Comparison of ENCODE assay signal across 11 cellular contexts in the genomic region with DNA sequence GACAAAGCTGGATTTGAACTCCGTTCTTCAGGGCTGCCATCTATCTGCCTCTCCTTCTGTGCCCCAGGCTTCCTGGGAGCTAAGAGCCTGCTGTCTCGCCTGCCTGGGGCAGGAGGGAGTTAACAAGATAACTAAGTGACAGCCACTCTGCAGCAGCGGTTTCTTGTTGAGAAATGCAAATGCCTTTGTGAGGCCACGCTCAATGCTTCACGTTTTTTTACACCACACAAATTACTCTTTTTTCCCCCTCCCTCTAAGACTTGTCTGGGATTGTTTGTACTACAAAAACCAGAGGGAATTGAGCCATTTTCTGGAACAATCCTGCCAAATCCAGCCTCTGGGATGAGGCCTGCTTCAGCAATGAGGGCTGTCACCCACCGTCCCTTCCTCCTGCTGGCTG.
DNase-seq lines count a peak whose midpoint lies in the region; TF ChIP-seq lines count a peak whose summit lies in the region.
"Had no signal": no experiment of that assay in that cellular context is flagged by ENCODE, and none has a peak within 500 bp of the region (broad histone marks: within the 10 kb centered on the region; RNA-seq: fewer than 3 reads in every experiment).

No MANE protein-coding gene starts in this region.

- no peaks in the 10 kb centered on the region for H3F3A ChIP-seq in MM.1S (ENCODE audit: insufficient read depth, low read length)

- no peak overlapping the region for H3K14ac ChIP-seq in neuronal stem cell (ENCODE audit: low read length)

- H3K9ac ChIP-seq in neuronal stem cell (ENCODE audit: low read depth, low read length, poor library complexity) (no peak overlapping the region), MM.1S (ENCODE audit: low read length) (no peak overlapping the region)

- H3K36me3 ChIP-seq in neuronal stem cell (replicated peaks in 1 of 2; ENCODE audit: control insufficient read depth in 2 of 2, insufficient read depth in 2 of 2, low read length in 2 of 2) (no peaks in the 10 kb centered on the region), MM.1S (replicated peaks; ENCODE audit: insufficient read depth, low read length) (no peaks in the 10 kb centered on the region)
- H3K36me3 ChIP-seq: right lobe of liver had no signal

- H2BK15ac ChIP-seq in neuronal stem cell (ENCODE audit: low read length): no peak overlapping the region

- DNase-seq in ELR (ENCODE audit: low read depth) (peak; percentile 71), RPMI7951 (ENCODE audit: low read depth) (peak; percentile 60), fibroblast of peridontal ligament (ENCODE audit: extremely low read depth) (peak; percentile 97), neuronal stem cell (ENCODE audit: low spot score) (no peak), LoVo (ENCODE audit: low spot score) (no peak), NOMO-1 treated with DMSO at 0.1 percent for 48 hours (lab: John Stamatoyannopoulos, UW; ENCODE audit: unreplicated experiment) (no peak), erythroblast (lab: John Stamatoyannopoulos, UW) (no peak), MM.1S (no peak)
- DNase-seq: foreskin melanocyte, NCI-H1436, right lobe of liver had no signal

- whole genome bisulfite sequencing in neuronal stem cell (ENCODE audit: extremely low coverage in 2 of 2, insufficient read length in 2 of 2, insufficient replicate concordance in 1 of 2), 2 donors: no CpG with 5 or more reads among the region's 6 CpGs

- no peak overlapping the region for H2BK5ac ChIP-seq in neuronal stem cell (ENCODE audit: low read length)

- H3K23ac ChIP-seq in neuronal stem cell (ENCODE audit: low read depth, low read length, poor library complexity): no peak overlapping the region

- H3K4me1 ChIP-seq in neuronal stem cell (ENCODE audit: control insufficient read depth in 2 of 2, insufficient read depth in 1 of 2, low read depth in 1 of 2, low read length in 2 of 2) (peaks cover 0 to 5% of the 10 kb centered on the region in 2 donors), MM.1S (ENCODE audit: low read length) (no peaks in the 10 kb centered on the region)
- H3K4me1 ChIP-seq: right lobe of liver had no signal

- no peak overlapping the region for H2AK5ac ChIP-seq in neuronal stem cell (ENCODE audit: low read depth, low read length)

- no peak overlapping the region for H2BK120ac ChIP-seq in neuronal stem cell (ENCODE audit: low read depth, low read length)

- H4K8ac ChIP-seq in neuronal stem cell (ENCODE audit: low read depth, low read length): no peak overlapping the region

- no peak overlapping the region for H3K27ac ChIP-seq in neuronal stem cell (replicated peaks; ENCODE audit: low read length)
- no peak overlapping the region for H3K27ac ChIP-seq in MM.1S (ENCODE audit: low read length)
- H3K27ac ChIP-seq: right lobe of liver had no signal

- H3K27me3 ChIP-seq in neuronal stem cell (ENCODE audit: control insufficient read depth in 3 of 3, insufficient read depth in 3 of 3, low read depth in 1 of 3, low read length in 3 of 3) (peaks cover 0 to under 1% (median 0%) of the 10 kb centered on the region in 3 experiments), MM.1S (replicated peaks; ENCODE audit: insufficient read depth, low read length) (peaks cover 90% of the 10 kb centered on the region)
- H3K27me3 ChIP-seq: right lobe of liver had no signal

- TF ChIP-seq CTCF in MM.1S (IDR thresholded peaks at IDR 0.05; ENCODE audit: low read length): no peak

- no peaks in the 10 kb centered on the region for H3K9me2 ChIP-seq in MM.1S (replicated peaks; ENCODE audit: insufficient read depth, low read length)

- no peaks in the 10 kb centered on the region for H3K79me1 ChIP-seq in neuronal stem cell (ENCODE audit: low read depth, low read length)

- H3K4ac ChIP-seq in neuronal stem cell (ENCODE audit: low read length): no peak overlapping the region

- H3K79me2 ChIP-seq in MM.1S (ENCODE audit: low read length): no peaks in the 10 kb centered on the region

- H2BK12ac ChIP-seq in neuronal stem cell (ENCODE audit: low read length): no peak overlapping the region

- H2AFZ ChIP-seq in neuronal stem cell (ENCODE audit: low read length): peak overlapping the region; percentile 39
- H2AFZ ChIP-seq in MM.1S (ENCODE audit: low read length): no peak overlapping the region

- no peak overlapping the region for H3K4me3 ChIP-seq in neuronal stem cell (ENCODE audit: low read length in 2 of 2)
- H3K4me3 ChIP-seq in MM.1S (ENCODE audit: low read length): no peak overlapping the region
- H3K4me3 ChIP-seq: right lobe of liver had no signal

- H3K4me2 ChIP-seq in neuronal stem cell (ENCODE audit: insufficient read depth, low read length, poor library complexity, severe bottlenecking) (no peak overlapping the region), MM.1S (ENCODE audit: low read depth, low read length) (no peak overlapping the region)

- H3K9me3 ChIP-seq in neuronal stem cell (replicated peaks in 1 of 2; ENCODE audit: control insufficient read depth in 2 of 2, insufficient read depth in 1 of 2, low read depth in 1 of 2, low read length in 2 of 2): no peaks in the 10 kb centered on the region
- no peaks in the 10 kb centered on the region for H3K9me3 ChIP-seq in MM.1S (replicated peaks; ENCODE audit: insufficient read depth, low read length)
- H3K9me3 ChIP-seq: right lobe of liver had no signal

- H4K91ac ChIP-seq in neuronal stem cell (ENCODE audit: low read depth, low read length, poor library complexity): no peak overlapping the region

- H3K18ac ChIP-seq in neuronal stem cell (ENCODE audit: low read length): peak overlapping the region; percentile 54

- no peak for TF ChIP-seq POLR2A in erythroblast (IDR thresholded peaks at IDR 0.05; ENCODE audit: low read length)

- no peaks in the 10 kb centered on the region for H4K20me1 ChIP-seq in MM.1S (ENCODE audit: insufficient read depth, low read length)

Comparison
In these comparisons a context has a peak if more than half of its experiments do, and no peak if none do; other contexts are left out.
1. DNase-seq: peak in ELR (single experiment), RPMI7951 (single experiment) and fibroblast of peridontal ligament (single experiment); none in neuronal stem cell (single experiment), LoVo (single experiment), NOMO-1 treated with DMSO at 0.1 percent for 48 hours (single experiment), erythroblast (0 of 2) and MM.1S (single experiment).